ENCODE assay signal across 19 cellular contexts in genomic region chrX:72943033-72943818, GRCh38. TPM values are rescaled to one million over a fixed set of nuclear protein-coding genes. Genes with fewer than 3 reads are reported as not detected.
DNase-seq lines count a peak whose midpoint lies in the region; ATAC-seq, FAIRE-seq and TF ChIP-seq lines count a peak whose summit lies in the region.
"Not testable (repeated sequence)": the region's sequence is repeated elsewhere in the genome, so short reads cannot be mapped to it uniquely, and the experiment has no call there.
"Had no signal": no experiment of that assay in that cellular context is flagged by ENCODE, and none has a peak within 500 bp of the region (broad histone marks: within the 10 kb centered on the region; RNA-seq: fewer than 3 reads in every experiment).

No MANE protein-coding gene starts in this region.

- not testable (repeated sequence) for H3K9me3 Mint-ChIP-seq in activated T-cell treated with anti-CD3 and anti-CD28 coated beads, Interleukin-2, amount 50 U/mL, for 72 hours

- not testable (repeated sequence) for H2AFZ ChIP-seq in HCT116 (ENCODE audit: low read depth, low read length, poor library complexity, severe bottlenecking); HepG2 (ENCODE audit: low read length)

- not testable (repeated sequence) for H3K36me3 Mint-ChIP-seq in activated T-cell treated with anti-CD3 and anti-CD28 coated beads, Interleukin-2, amount 50 U/mL, for 72 hours (ENCODE audit: insufficient read depth in 2 of 2)

- not testable (repeated sequence) for H3K27ac ChIP-seq in A549; HCT116 (ENCODE audit: low read depth, low read length); HepG2 (ENCODE audit: extremely low read length, insufficient read depth, low read length)

- not testable (repeated sequence) for H3K79me2 ChIP-seq in HCT116 (ENCODE audit: insufficient read depth, low read length); HepG2 (ENCODE audit: insufficient read depth, low read length)

- in situ Hi-C loops in HepG2 (cut with HindIII; ENCODE audit: extremely low pct_ligation_motif_present, low pct_unique_long_range_greater_than_20kb) = not testable (repeated sequence)

- ATAC-seq in A549 = peak; percentile 77 to 78
- ATAC-seq in GM18867 (IDR thresholded peaks at IDR 0.05; ENCODE audit: unreplicated experiment) = peak; percentile 77
- ATAC-seq in GM19463 (IDR thresholded peaks at IDR 0.05; ENCODE audit: unreplicated experiment) = peak; percentile 70
- ATAC-seq in HCT116 = peak; percentile 82
- ATAC-seq in HG03064 (IDR thresholded peaks at IDR 0.05; ENCODE audit: low read depth, unreplicated experiment) = peak; percentile 66
- ATAC-seq in HG03469 (IDR thresholded peaks at IDR 0.05; ENCODE audit: unreplicated experiment) = peak; percentile 80
- ATAC-seq in activated T-cell treated with anti-CD3 and anti-CD28 coated beads, Interleukin-2, amount 50 U/mL, for 72 hours (replicated peaks in 1 of 2) = peak; percentile 84 to 87
- ATAC-seq in HepG2 = peak; percentile 83

- not testable (repeated sequence) for DNase-seq in A549 (ENCODE audit: low read depth in 1 of 2, low spot score in 1 of 2); HCT116 (ENCODE audit: low read depth, low spot score); activated T-cell treated with anti-CD3 and anti-CD28 coated beads, Interleukin-2, amount 50 U/mL, for 72 hours; HepG2 (ENCODE audit: low spot score)

- peak; percentile 99 for FAIRE-seq in A549 (lab: Jason Lieb, UNC)
- peak; percentile 81 for FAIRE-seq in HepG2 (lab: Jason Lieb, UNC)

- H3K4me3 ChIP-seq in A549; HCT116 (replicated peaks in 1 of 2; ENCODE audit: low read depth in 1 of 2, low read length in 2 of 2); HepG2 (replicated peaks in 1 of 3; ENCODE audit: insufficient read depth in 1 of 3, low read depth in 2 of 3, low read length in 3 of 3): not testable (repeated sequence)

- CTCF ChIA-PET in A549 (lab: Yijun Ruan, JAX); HCT116 (lab: Charles Lee); HepG2 (lab: Yijun Ruan, JAX; ENCODE audit: low intra/inter-chr PET ratio, low total read pairs): not testable (repeated sequence)

- not testable (repeated sequence) for H3K4me2 ChIP-seq in A549; HCT116 (ENCODE audit: low read length); HepG2 (ENCODE audit: low read depth, low read length)

- not testable (repeated sequence) for H4K20me1 ChIP-seq in HCT116 (ENCODE audit: insufficient read depth); HepG2 (ENCODE audit: insufficient read depth, low read length)

- H3K27me3 ChIP-seq in HCT116 (ENCODE audit: insufficient read depth, low read length); HepG2 (ENCODE audit: control insufficient read depth in 1 of 2, insufficient read depth in 2 of 2, low read length in 2 of 2): not testable (repeated sequence)

- H3K4me1 ChIP-seq in A549; HCT116 (ENCODE audit: control insufficient read depth in 1 of 2, insufficient read depth in 2 of 2, low read length in 2 of 2); HepG2 (ENCODE audit: insufficient read depth, low read length): not testable (repeated sequence)

- BruUV-seq in HCT116 (replicated peaks; lab: Mats Ljungman, UMichigan); HepG2 (replicated peaks; lab: Mats Ljungman, UMichigan): not testable (repeated sequence)

- intact Hi-C loops in HCT116 (cut with micrococcal nuclease); HepG2 (cut with micrococcal nuclease; ENCODE audit: unreplicated experiment): not testable (repeated sequence)

- WGBS in A549 (ENCODE audit: missing lambda C conversion rate) = no CpG with 5 or more reads among the region's 44 CpGs
- no CpG with 5 or more reads among the region's 44 CpGs for WGBS in HepG2 (ENCODE audit: low lambda C conversion rate)

- not testable (repeated sequence) for TF ChIP-seq POLR2A in A549 (IDR thresholded peaks at IDR 0.05; ENCODE audit: low read length); HCT116 (IDR thresholded peaks at IDR 0.05; ENCODE audit: borderline replicate concordance, extremely low read depth, insufficient read depth, insufficient read length); HepG2 (IDR thresholded peaks at IDR 0.05; ENCODE audit: insufficient read depth in 1 of 2, low read depth in 2 of 2, low read length in 2 of 2)

- RAD21 ChIA-PET in HCT116 (lab: Charles Lee; ENCODE audit: low non-redundant PET in 1 of 2, low total read pairs in 2 of 2, uncharacterized antibody in 2 of 2, unreplicated experiment in 2 of 2) = not testable (repeated sequence)

- H3K9ac ChIP-seq in HCT116 (ENCODE audit: low read length); HepG2 (ENCODE audit: insufficient read depth, low read depth, low read length): not testable (repeated sequence)

- not testable (repeated sequence) for H3K9me3 ChIP-seq in A549; HCT116 (ENCODE audit: control insufficient read depth in 1 of 2, insufficient read depth in 1 of 2, low read depth in 1 of 2, low read length in 2 of 2); HepG2 (ENCODE audit: low read length)

- not testable (repeated sequence) for H3K4me1 Mint-ChIP-seq in activated T-cell treated with anti-CD3 and anti-CD28 coated beads, Interleukin-2, amount 50 U/mL, for 72 hours (ENCODE audit: low read depth)

- H3K36me3 ChIP-seq in HCT116 (ENCODE audit: control insufficient read depth in 1 of 2, insufficient read depth in 2 of 2, low read length in 2 of 2); HepG2 (replicated peaks in 1 of 2; ENCODE audit: control insufficient read depth in 1 of 2, insufficient read depth in 2 of 2, low read length in 2 of 2): not testable (repeated sequence)

- POLR2A ChIA-PET in A549 (lab: Yijun Ruan, JAX); HCT116 (lab: Charles Lee); HepG2 (lab: Yijun Ruan, JAX): not testable (repeated sequence)

- not testable (repeated sequence) for H3K4me3 Mint-ChIP-seq in activated T-cell treated with anti-CD3 and anti-CD28 coated beads, Interleukin-2, amount 50 U/mL, for 72 hours

- not testable (repeated sequence) for TF ChIP-seq CTCF in A549 (IDR thresholded peaks at IDR 0.05); HCT116 (IDR thresholded peaks at IDR 0.05 in 2 of 3, conservative IDR thresholded peaks at IDR 0.05 in 1 of 3; ENCODE audit: borderline replicate concordance in 1 of 3, insufficient read depth in 1 of 3, low read depth in 2 of 3, low read length in 2 of 3); HepG2 (CRISPR knock-in tag; IDR thresholded peaks at IDR 0.05)

- not testable (repeated sequence) for H3K27me3 Mint-ChIP-seq in activated T-cell treated with anti-CD3 and anti-CD28 coated beads, Interleukin-2, amount 50 U/mL, for 72 hours (ENCODE audit: low read depth)

- not testable (repeated sequence) for H3K9me2 ChIP-seq in HCT116 (ENCODE audit: insufficient read depth)

- H3K27ac Mint-ChIP-seq in activated T-cell treated with anti-CD3 and anti-CD28 coated beads, Interleukin-2, amount 50 U/mL, for 72 hours = not testable (repeated sequence)

- TF ChIP-seq EP300 in A549 (IDR thresholded peaks at IDR 0.05); HepG2 (IDR thresholded peaks at IDR 0.05; ENCODE audit: low read depth in 2 of 2, low read length in 2 of 2); HepG2 (CRISPR knock-in tag; IDR thresholded peaks at IDR 0.05; ENCODE audit: borderline replicate concordance): not testable (repeated sequence)

- not testable (repeated sequence) for TF ChIP-seq RAD21 in A549 (conservative IDR thresholded peaks at IDR 0.05 in 1 of 2, IDR thresholded peaks at IDR 0.05 in 1 of 2); HCT116 (IDR thresholded peaks at IDR 0.05; ENCODE audit: low read depth); HepG2 (CRISPR knock-in tag; IDR thresholded peaks at IDR 0.05)

RNA-seq across cellular contexts. Expression of gene DMRTC1, which starts 0.4 kb away (rescaled TPM):
- polyA plus RNA-seq in A549 (2011; rRNA removed) = not detected in 2 replicates
- polyA plus RNA-seq in A549 (2012; cell fraction: cytosol; rRNA removed) = not detected in 2 replicates
- not detected in 2 replicates for polyA plus RNA-seq in A549 (2012; cell fraction: nucleus; rRNA removed)
- 0.15 TPM in 1 of 3 replicates, not detected in the others for polyA plus RNA-seq in A549 (2017; fragmentation: RNase III; extraction: RNeasy Plus Mini Kit Qiagen cat#74134 plus additional on column Dnase treatment)
- polyA minus RNA-seq in A549 (2011; rRNA and poly(A)+ RNA removed) = not detected in 2 replicates
- not detected for total RNA-seq in HCT116 (2021; ENCODE audit: unreplicated experiment)
- polyA plus RNA-seq in HCT116 (2012) = not detected in 2 replicates
- under 1 TPM; 0.30 to 0.36 TPM for total RNA-seq in activated T-cell treated with anti-CD3 and anti-CD28 coated beads, Interleukin-2, amount 50 U/mL, for 72 hours
- not detected in 2 replicates for total RNA-seq in HepG2 (2016; rRNA removed; fragmentation: Illumina TruSeq; extraction: Trizol)
- not detected in 2 replicates for total RNA-seq in HepG2 (2016; cell fraction: cytosol; rRNA removed; fragmentation: Illumina TruSeq; extraction: Trizol; ENCODE audit: low read depth)
- total RNA-seq in HepG2 (2016; cell fraction: insoluble cytoplasmic fraction; rRNA removed; fragmentation: Illumina TruSeq; extraction: Trizol) = not detected in 2 replicates
- not detected in 2 replicates for total RNA-seq in HepG2 (2016; cell fraction: membrane; rRNA removed; fragmentation: Illumina TruSeq; extraction: Trizol)
- not detected in 2 replicates for total RNA-seq in HepG2 (2016; cell fraction: nucleus; rRNA removed; fragmentation: Illumina TruSeq; extraction: Trizol)
- polyA plus RNA-seq in HepG2 (2011; rRNA removed) = not detected in 2 replicates
- not detected in 2 replicates for polyA plus RNA-seq in HepG2 (2011; cell fraction: cytosol; rRNA removed)
- polyA plus RNA-seq in HepG2 (2011; cell fraction: nucleus; rRNA removed) = not detected in 2 replicates
- polyA plus RNA-seq in HepG2 (2012) = not detected in 2 replicates
- not detected in 2 replicates for polyA plus RNA-seq in HepG2 (2016; cell fraction: cytosol; fragmentation: Illumina TruSeq; extraction: Trizol; ENCODE audit: low read depth)
- not detected in 2 replicates for polyA plus RNA-seq in HepG2 (2016; cell fraction: insoluble cytoplasmic fraction; fragmentation: Illumina TruSeq; extraction: Trizol; ENCODE audit: low read depth)
- polyA plus RNA-seq in HepG2 (2016; cell fraction: membrane; fragmentation: Illumina TruSeq; extraction: Trizol; ENCODE audit: low read depth) = not detected in 2 replicates
- polyA plus RNA-seq in HepG2 (2016; cell fraction: nucleus; fragmentation: Illumina TruSeq; extraction: Trizol; ENCODE audit: insufficient read depth, low read depth) = not detected in 2 replicates
- polyA minus RNA-seq in HepG2 (2011; rRNA and poly(A)+ RNA removed; ENCODE audit: low replicate concordance) = not detected in 2 replicates
- not detected in 2 replicates for polyA minus RNA-seq in HepG2 (2011; cell fraction: cytosol; rRNA and poly(A)+ RNA removed)
- not detected in 2 replicates for polyA minus RNA-seq in HepG2 (2011; cell fraction: nucleus; rRNA and poly(A)+ RNA removed)
- total RNA-seq: activated CD4-positive, alpha-beta memory T cell treated with anti-CD3 and anti-CD28 coated beads, Interleukin-2, amount 10 ng/mL, durations not matched to agents 7 days and 5 days; activated T-helper 1 cell treated with anti-CD3 and anti-CD28 coated beads, Interleukin-12 subunit alpha, Interleukin-12 subunit beta, Interleukin-2, Interleukin-4 antibody, amounts not matched to agents 30 ng/mL and 10 ng/mL and 1 ng/mL, durations not matched to agents 14 hours and 24 hours and 36 hours; bronchial epithelial cell; dermis blood vessel endothelial cell; epithelial cell of proximal tubule; left lobe of liver; mucosa of gallbladder; osteoblast; Right ventricle myocardium superior; ureter had no signal
- polyA plus RNA-seq: BJ had no signal

RNA-seq across cellular contexts. Expression of gene FAM236A, which starts 5.2 kb away (rescaled TPM):
- polyA plus RNA-seq in A549 (2011; rRNA removed) = not detected in 2 replicates
- polyA plus RNA-seq in A549 (2012; cell fraction: cytosol; rRNA removed) = not detected in 2 replicates
- not detected in 2 replicates for polyA plus RNA-seq in A549 (2012; cell fraction: nucleus; rRNA removed)
- not detected in 3 replicates for polyA plus RNA-seq in A549 (2017; fragmentation: RNase III; extraction: RNeasy Plus Mini Kit Qiagen cat#74134 plus additional on column Dnase treatment)
- polyA minus RNA-seq in A549 (2011; rRNA and poly(A)+ RNA removed) = not detected in 2 replicates
- not detected for total RNA-seq in HCT116 (2021; ENCODE audit: unreplicated experiment)
- not detected in 2 replicates for polyA plus RNA-seq in HCT116 (2012)
- total RNA-seq in activated T-cell treated with anti-CD3 and anti-CD28 coated beads, Interleukin-2, amount 50 U/mL, for 72 hours = not detected
- total RNA-seq in HepG2 (2016; rRNA removed; fragmentation: Illumina TruSeq; extraction: Trizol) = not detected in 2 replicates
- not detected in 2 replicates for total RNA-seq in HepG2 (2016; cell fraction: cytosol; rRNA removed; fragmentation: Illumina TruSeq; extraction: Trizol; ENCODE audit: low read depth)
- not detected in 2 replicates for total RNA-seq in HepG2 (2016; cell fraction: insoluble cytoplasmic fraction; rRNA removed; fragmentation: Illumina TruSeq; extraction: Trizol)
- not detected in 2 replicates for total RNA-seq in HepG2 (2016; cell fraction: membrane; rRNA removed; fragmentation: Illumina TruSeq; extraction: Trizol)
- not detected in 2 replicates for total RNA-seq in HepG2 (2016; cell fraction: nucleus; rRNA removed; fragmentation: Illumina TruSeq; extraction: Trizol)
- polyA plus RNA-seq in HepG2 (2011; rRNA removed) = not detected in 2 replicates
- polyA plus RNA-seq in HepG2 (2011; cell fraction: cytosol; rRNA removed) = not detected in 2 replicates
- not detected in 2 replicates for polyA plus RNA-seq in HepG2 (2011; cell fraction: nucleus; rRNA removed)
- polyA plus RNA-seq in HepG2 (2012) = not detected in 2 replicates
- polyA plus RNA-seq in HepG2 (2016; cell fraction: cytosol; fragmentation: Illumina TruSeq; extraction: Trizol; ENCODE audit: low read depth) = not detected in 2 replicates
- not detected in 2 replicates for polyA plus RNA-seq in HepG2 (2016; cell fraction: insoluble cytoplasmic fraction; fragmentation: Illumina TruSeq; extraction: Trizol; ENCODE audit: low read depth)
- polyA plus RNA-seq in HepG2 (2016; cell fraction: membrane; fragmentation: Illumina TruSeq; extraction: Trizol; ENCODE audit: low read depth) = not detected in 2 replicates
- polyA plus RNA-seq in HepG2 (2016; cell fraction: nucleus; fragmentation: Illumina TruSeq; extraction: Trizol; ENCODE audit: insufficient read depth, low read depth) = not detected in 2 replicates
- polyA minus RNA-seq in HepG2 (2011; rRNA and poly(A)+ RNA removed; ENCODE audit: low replicate concordance) = not detected in 2 replicates
- not detected in 2 replicates for polyA minus RNA-seq in HepG2 (2011; cell fraction: cytosol; rRNA and poly(A)+ RNA removed)
- not detected in 2 replicates for polyA minus RNA-seq in HepG2 (2011; cell fraction: nucleus; rRNA and poly(A)+ RNA removed)
- total RNA-seq: activated CD4-positive, alpha-beta memory T cell treated with anti-CD3 and anti-CD28 coated beads, Interleukin-2, amount 10 ng/mL, durations not matched to agents 7 days and 5 days; activated T-helper 1 cell treated with anti-CD3 and anti-CD28 coated beads, Interleukin-12 subunit alpha, Interleukin-12 subunit beta, Interleukin-2, Interleukin-4 antibody, amounts not matched to agents 30 ng/mL and 10 ng/mL and 1 ng/mL, durations not matched to agents 14 hours and 24 hours and 36 hours; bronchial epithelial cell; dermis blood vessel endothelial cell; epithelial cell of proximal tubule; left lobe of liver; mucosa of gallbladder; osteoblast; Right ventricle myocardium superior; ureter had no signal
- polyA plus RNA-seq: BJ had no signal

RNA-seq across cellular contexts. Expression of gene FAM236C, which starts 30.8 kb away (rescaled TPM):
- polyA plus RNA-seq in A549 (2011; rRNA removed) = not detected in 2 replicates
- not detected in 2 replicates for polyA plus RNA-seq in A549 (2012; cell fraction: cytosol; rRNA removed)
- polyA plus RNA-seq in A549 (2012; cell fraction: nucleus; rRNA removed) = not detected in 2 replicates
- polyA plus RNA-seq in A549 (2017; fragmentation: RNase III; extraction: RNeasy Plus Mini Kit Qiagen cat#74134 plus additional on column Dnase treatment) = not detected in 3 replicates
- polyA minus RNA-seq in A549 (2011; rRNA and poly(A)+ RNA removed) = not detected in 2 replicates
- total RNA-seq in HCT116 (2021; ENCODE audit: unreplicated experiment) = not detected
- polyA plus RNA-seq in HCT116 (2012) = not detected in 2 replicates
- total RNA-seq in activated T-cell treated with anti-CD3 and anti-CD28 coated beads, Interleukin-2, amount 50 U/mL, for 72 hours = not detected
- not detected in 2 replicates for total RNA-seq in HepG2 (2016; rRNA removed; fragmentation: Illumina TruSeq; extraction: Trizol)
- total RNA-seq in HepG2 (2016; cell fraction: cytosol; rRNA removed; fragmentation: Illumina TruSeq; extraction: Trizol; ENCODE audit: low read depth) = not detected in 2 replicates
- not detected in 2 replicates for total RNA-seq in HepG2 (2016; cell fraction: insoluble cytoplasmic fraction; rRNA removed; fragmentation: Illumina TruSeq; extraction: Trizol)
- total RNA-seq in HepG2 (2016; cell fraction: membrane; rRNA removed; fragmentation: Illumina TruSeq; extraction: Trizol) = not detected in 2 replicates
- not detected in 2 replicates for total RNA-seq in HepG2 (2016; cell fraction: nucleus; rRNA removed; fragmentation: Illumina TruSeq; extraction: Trizol)
- not detected in 2 replicates for polyA plus RNA-seq in HepG2 (2011; rRNA removed)
- polyA plus RNA-seq in HepG2 (2011; cell fraction: cytosol; rRNA removed) = not detected in 2 replicates
- polyA plus RNA-seq in HepG2 (2011; cell fraction: nucleus; rRNA removed) = not detected in 2 replicates
- not detected in 2 replicates for polyA plus RNA-seq in HepG2 (2012)
- polyA plus RNA-seq in HepG2 (2016; cell fraction: cytosol; fragmentation: Illumina TruSeq; extraction: Trizol; ENCODE audit: low read depth) = not detected in 2 replicates
- not detected in 2 replicates for polyA plus RNA-seq in HepG2 (2016; cell fraction: insoluble cytoplasmic fraction; fragmentation: Illumina TruSeq; extraction: Trizol; ENCODE audit: low read depth)
- not detected in 2 replicates for polyA plus RNA-seq in HepG2 (2016; cell fraction: membrane; fragmentation: Illumina TruSeq; extraction: Trizol; ENCODE audit: low read depth)
- polyA plus RNA-seq in HepG2 (2016; cell fraction: nucleus; fragmentation: Illumina TruSeq; extraction: Trizol; ENCODE audit: insufficient read depth, low read depth) = not detected in 2 replicates
- polyA minus RNA-seq in HepG2 (2011; rRNA and poly(A)+ RNA removed; ENCODE audit: low replicate concordance) = not detected in 2 replicates
- not detected in 2 replicates for polyA minus RNA-seq in HepG2 (2011; cell fraction: cytosol; rRNA and poly(A)+ RNA removed)
- polyA minus RNA-seq in HepG2 (2011; cell fraction: nucleus; rRNA and poly(A)+ RNA removed) = not detected in 2 replicates
- total RNA-seq: activated CD4-positive, alpha-beta memory T cell treated with anti-CD3 and anti-CD28 coated beads, Interleukin-2, amount 10 ng/mL, durations not matched to agents 7 days and 5 days; activated T-helper 1 cell treated with anti-CD3 and anti-CD28 coated beads, Interleukin-12 subunit alpha, Interleukin-12 subunit beta, Interleukin-2, Interleukin-4 antibody, amounts not matched to agents 30 ng/mL and 10 ng/mL and 1 ng/mL, durations not matched to agents 14 hours and 24 hours and 36 hours; bronchial epithelial cell; dermis blood vessel endothelial cell; epithelial cell of proximal tubule; left lobe of liver; mucosa of gallbladder; osteoblast; Right ventricle myocardium superior; ureter had no signal
- polyA plus RNA-seq: BJ had no signal

RNA-seq across cellular contexts. Expression of gene PABPC1L2B, which starts 59.5 kb away (rescaled TPM):
- polyA plus RNA-seq in A549 (2011; rRNA removed) (not detected in 2 replicates), A549 (2017; fragmentation: RNase III; extraction: RNeasy Plus Mini Kit Qiagen cat#74134 plus additional on column Dnase treatment) (not detected in 3 replicates), HepG2 (2011; rRNA removed) (not detected in 2 replicates)
- polyA plus RNA-seq in A549 (2012; cell fraction: cytosol; rRNA removed) = 0.03 TPM in 1 of 2 replicates, not detected in the other
- 0.01 TPM in 1 of 2 replicates, not detected in the other for polyA plus RNA-seq in A549 (2012; cell fraction: nucleus; rRNA removed)
- polyA minus RNA-seq in A549 (2011; rRNA and poly(A)+ RNA removed) = not detected in 2 replicates
- total RNA-seq in HCT116 (2021; ENCODE audit: unreplicated experiment) (not detected), HepG2 (2016; rRNA removed; fragmentation: Illumina TruSeq; extraction: Trizol) (not detected in 2 replicates)
- not detected in 2 replicates for polyA plus RNA-seq in HCT116 (2012)
- not detected for total RNA-seq in activated T-cell treated with anti-CD3 and anti-CD28 coated beads, Interleukin-2, amount 50 U/mL, for 72 hours
- total RNA-seq in HepG2 (2016; cell fraction: cytosol; rRNA removed; fragmentation: Illumina TruSeq; extraction: Trizol; ENCODE audit: low read depth) = not detected in 2 replicates
- not detected in 2 replicates for total RNA-seq in HepG2 (2016; cell fraction: insoluble cytoplasmic fraction; rRNA removed; fragmentation: Illumina TruSeq; extraction: Trizol)
- total RNA-seq in HepG2 (2016; cell fraction: membrane; rRNA removed; fragmentation: Illumina TruSeq; extraction: Trizol) = not detected in 2 replicates
- total RNA-seq in HepG2 (2016; cell fraction: nucleus; rRNA removed; fragmentation: Illumina TruSeq; extraction: Trizol) = not detected in 2 replicates
- polyA plus RNA-seq in HepG2 (2011; cell fraction: cytosol; rRNA removed) = not detected in 2 replicates
- polyA plus RNA-seq in HepG2 (2011; cell fraction: nucleus; rRNA removed) = not detected in 2 replicates
- not detected in 2 replicates for polyA plus RNA-seq in HepG2 (2012)
- polyA plus RNA-seq in HepG2 (2016; cell fraction: cytosol; fragmentation: Illumina TruSeq; extraction: Trizol; ENCODE audit: low read depth) = not detected in 2 replicates
- not detected in 2 replicates for polyA plus RNA-seq in HepG2 (2016; cell fraction: insoluble cytoplasmic fraction; fragmentation: Illumina TruSeq; extraction: Trizol; ENCODE audit: low read depth)
- polyA plus RNA-seq in HepG2 (2016; cell fraction: membrane; fragmentation: Illumina TruSeq; extraction: Trizol; ENCODE audit: low read depth) = not detected in 2 replicates
- not detected in 2 replicates for polyA plus RNA-seq in HepG2 (2016; cell fraction: nucleus; fragmentation: Illumina TruSeq; extraction: Trizol; ENCODE audit: insufficient read depth, low read depth)
- polyA minus RNA-seq in HepG2 (2011; rRNA and poly(A)+ RNA removed; ENCODE audit: low replicate concordance) = not detected in 2 replicates
- not detected in 2 replicates for polyA minus RNA-seq in HepG2 (2011; cell fraction: cytosol; rRNA and poly(A)+ RNA removed)
- not detected in 2 replicates for polyA minus RNA-seq in HepG2 (2011; cell fraction: nucleus; rRNA and poly(A)+ RNA removed)
- total RNA-seq: activated CD4-positive, alpha-beta memory T cell treated with anti-CD3 and anti-CD28 coated beads, Interleukin-2, amount 10 ng/mL, durations not matched to agents 7 days and 5 days; activated T-helper 1 cell treated with anti-CD3 and anti-CD28 coated beads, Interleukin-12 subunit alpha, Interleukin-12 subunit beta, Interleukin-2, Interleukin-4 antibody, amounts not matched to agents 30 ng/mL and 10 ng/mL and 1 ng/mL, durations not matched to agents 14 hours and 24 hours and 36 hours; bronchial epithelial cell; dermis blood vessel endothelial cell; epithelial cell of proximal tubule; left lobe of liver; mucosa of gallbladder; osteoblast; Right ventricle myocardium superior; ureter had no signal
- polyA plus RNA-seq: BJ had no signal
